In genomic region chr11:47469411-47470179, GRCh38 we compare ENCODE assay signal across 14 cellular contexts. TPM values are rescaled to one million over a fixed set of nuclear protein-coding genes. Genes with fewer than 3 reads are reported as not detected.
DNase-seq lines count a peak whose midpoint lies in the region; ATAC-seq, FAIRE-seq and TF ChIP-seq lines count a peak whose summit lies in the region.
"Had no signal": no experiment of that assay in that cellular context is flagged by ENCODE, and none has a peak within 500 bp of the region (broad histone marks: within the 10 kb centered on the region; RNA-seq: fewer than 3 reads in every experiment).

No MANE protein-coding gene starts in this region.

- H3K9me3 Mint-ChIP-seq in progenitor cell of endocrine pancreas (ENCODE audit: low read depth) = no peaks in the 10 kb centered on the region
- H3K9me3 Mint-ChIP-seq: memory B cell had no signal

- peak overlapping the region; percentile 70 for H3K27ac Mint-ChIP-seq in progenitor cell of endocrine pancreas

- H3K27me3 Mint-ChIP-seq in progenitor cell of endocrine pancreas = no peaks in the 10 kb centered on the region
- H3K27me3 Mint-ChIP-seq: memory B cell had no signal

- TF ChIP-seq CTCF in fibroblast of mammary gland (conservative IDR thresholded peaks at IDR 0.05; ENCODE audit: control insufficient read depth, insufficient read depth, low read depth, low read length) (no peak), progenitor cell of endocrine pancreas (IDR thresholded peaks at IDR 0.05; ENCODE audit: unreplicated experiment) (no peak)

- H3K27ac ChIP-seq in SK-N-MC = peak overlapping the region; percentile 4; the same call in 1 of the 2 replicates

- H3K9ac ChIP-seq in SK-N-MC (ENCODE audit: insufficient read length) = no peak overlapping the region

- H3K4me1 Mint-ChIP-seq in progenitor cell of endocrine pancreas (ENCODE audit: low read depth) = peaks cover 31% of the 10 kb centered on the region

- peaks cover 32% of the 10 kb centered on the region for H3K36me3 Mint-ChIP-seq in progenitor cell of endocrine pancreas (ENCODE audit: insufficient read depth)

- no peak overlapping the region for H3K4me3 ChIP-seq in SK-N-MC
- H3K4me3 ChIP-seq in fibroblast of mammary gland (ENCODE audit: control insufficient read depth, low read depth, low read length) = no peak overlapping the region

- no peak for FAIRE-seq in HTR-8/SVneo (lab: Jason Lieb, UNC)
- FAIRE-seq: G401.6 had no signal

- in situ Hi-C loops in G401 (cut with HindIII; ENCODE audit: low sequenced_read_pairs) (no loop called here), ACHN (cut with HindIII; ENCODE audit: low pct_ligation_motif_present, low pct_unique_long_range_greater_than_20kb, low sequenced_read_pairs) (no loop called here)

- DNase-seq in G401 (ENCODE audit: low spot score) (peak; percentile 91), SK-N-MC (ENCODE audit: low read depth, low spot score) (no peak), fibroblast of mammary gland (ENCODE audit: low read depth) (peak; percentile 62), progenitor cell of endocrine pancreas (ENCODE audit: low spot score, unreplicated experiment) (no peak), HTR-8/SVneo (ENCODE audit: insufficient read length, low spot score) (no peak), ACHN (no peak)
- DNase-seq: activated CD4-positive, alpha-beta T cell treated with anti-CD3 and anti-CD28 coated beads for 4 hours; effector memory CD4-positive, alpha-beta T cell; NCI-H1105; stimulated activated CD4-positive, alpha-beta T cell treated with anti-CD3 and anti-CD28 coated beads, Interleukin-2, amount 100 ng/mL, for 48 hours had no signal

- peaks cover 84% of the 10 kb centered on the region for H3K36me3 ChIP-seq in SK-N-MC (ENCODE audit: insufficient read depth, low read length)

- no peaks in the 10 kb centered on the region for H3K9me3 ChIP-seq in SK-N-MC (ENCODE audit: low read depth, low read length)

- ATAC-seq in HG02885 (IDR thresholded peaks at IDR 0.05; ENCODE audit: poor library complexity, unreplicated experiment) (no peak), HG02798 (IDR thresholded peaks at IDR 0.05; ENCODE audit: poor library complexity, unreplicated experiment) (no peak)

- H3K4me3 Mint-ChIP-seq in progenitor cell of endocrine pancreas (ENCODE audit: low read depth) = no peak overlapping the region
- H3K4me3 Mint-ChIP-seq: memory B cell had no signal

RNA-seq across cellular contexts. Expression of gene RAPSN, which starts 20.7 kb away (rescaled TPM):
- not detected in 2 replicates for total RNA-seq in G401 (2014; rRNA removed; shearing (Covaris generic))
- total RNA-seq in progenitor cell of endocrine pancreas = 0.42 and 0.81 TPM in 2 replicates

RNA-seq across cellular contexts. Expression of gene PSMC3, which starts 43.4 kb away (rescaled TPM):
- 149 and 239 TPM in 2 replicates for total RNA-seq in G401 (2014; rRNA removed; shearing (Covaris generic))
- 101 and 103 TPM in 2 replicates for total RNA-seq in progenitor cell of endocrine pancreas

Comparison
In these comparisons a context has a peak if more than half of its experiments do, and no peak if none do; other contexts are left out.
1. DNase-seq: peak in G401 (single experiment) and fibroblast of mammary gland (single experiment); none in SK-N-MC (single experiment), progenitor cell of endocrine pancreas (single experiment), HTR-8/SVneo (single experiment) and ACHN (single experiment).